1 cellular context compared by ENCODE assay signal in genomic region chr17:21042434-21043295, GRCh38.
A peak's percentile ranks its signal among the peaks of the same experiment; 100 is the strongest.
TF ChIP-seq lines count a peak whose summit lies in the region.

USP22 (minus strand) TSS chr17:21043011; CDS start chr17:21042835, 176 bp downstream.

TF ChIP-seq in K562, 482 proteins besides CTCF, POLR2A, EP300 and RAD21 (continued from another document and continues in another):
- TF ChIP-seq MGA (IDR thresholded peaks at IDR 0.05): no peak
- TF ChIP-seq, protein P1, sequence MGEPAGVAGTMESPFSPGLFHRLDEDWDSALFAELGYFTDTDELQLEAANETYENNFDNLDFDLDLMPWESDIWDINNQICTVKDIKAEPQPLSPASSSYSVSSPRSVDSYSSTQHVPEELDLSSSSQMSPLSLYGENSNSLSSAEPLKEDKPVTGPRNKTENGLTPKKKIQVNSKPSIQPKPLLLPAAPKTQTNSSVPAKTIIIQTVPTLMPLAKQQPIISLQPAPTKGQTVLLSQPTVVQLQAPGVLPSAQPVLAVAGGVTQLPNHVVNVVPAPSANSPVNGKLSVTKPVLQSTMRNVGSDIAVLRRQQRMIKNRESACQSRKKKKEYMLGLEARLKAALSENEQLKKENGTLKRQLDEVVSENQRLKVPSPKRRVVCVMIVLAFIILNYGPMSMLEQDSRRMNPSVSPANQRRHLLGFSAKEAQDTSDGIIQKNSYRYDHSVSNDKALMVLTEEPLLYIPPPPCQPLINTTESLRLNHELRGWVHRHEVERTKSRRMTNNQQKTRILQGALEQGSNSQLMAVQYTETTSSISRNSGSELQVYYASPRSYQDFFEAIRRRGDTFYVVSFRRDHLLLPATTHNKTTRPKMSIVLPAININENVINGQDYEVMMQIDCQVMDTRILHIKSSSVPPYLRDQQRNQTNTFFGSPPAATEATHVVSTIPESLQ (CRISPR knock-in tag; IDR thresholded peaks at IDR 0.05): no peak
- TF ChIP-seq ZNF589 (CRISPR knock-in tag; IDR thresholded peaks at IDR 0.05; ENCODE audit: low read depth): no peak
- TF ChIP-seq RFX7 (CRISPR knock-in tag; IDR thresholded peaks at IDR 0.05): no peak
- no peak; the same call in 1 of the 2 replicates for TF ChIP-seq HCFC1 (IDR thresholded peaks at IDR 0.05; ENCODE audit: low read depth, low read length)
- peak; percentile 96 for TF ChIP-seq CHD1 (IDR thresholded peaks at IDR 0.05; ENCODE audit: low read length)
- TF ChIP-seq SAFB2 (IDR thresholded peaks at IDR 0.05; ENCODE audit: borderline replicate concordance, low read depth, low read length, severe bottlenecking): no peak
- TF ChIP-seq SIN3A (IDR thresholded peaks at IDR 0.05; ENCODE audit: borderline replicate concordance in 2 of 2, control insufficient read depth in 1 of 2, low read depth in 2 of 2, low read length in 2 of 2): no peak; a peak in 2 of 4 replicates
- no peak for TF ChIP-seq HNRNPUL1 (IDR thresholded peaks at IDR 0.05; ENCODE audit: low read length)
- peak; percentile 56 for TF ChIP-seq SMAD4 (CRISPR knock-in tag; conservative IDR thresholded peaks at IDR 0.05)
- TF ChIP-seq KLF6 (CRISPR knock-in tag; IDR thresholded peaks at IDR 0.05; ENCODE audit: borderline replicate concordance): no peak
- TF ChIP-seq SAP30 (IDR thresholded peaks at IDR 0.05; ENCODE audit: borderline replicate concordance, insufficient read depth, low read depth, low read length, poor library complexity, severe bottlenecking): no peak
- TF ChIP-seq MAFK (IDR thresholded peaks at IDR 0.05; ENCODE audit: low read length): no peak
- no peak for TF ChIP-seq BCOR (IDR thresholded peaks at IDR 0.05)
- no peak for TF ChIP-seq IRF1 (CRISPR knock-in tag; IDR thresholded peaks at IDR 0.05; ENCODE audit: borderline replicate concordance)
- TF ChIP-seq SMARCC2 (IDR thresholded peaks at IDR 0.05; ENCODE audit: low read depth): no peak
- no peak for TF ChIP-seq CCAR2 (IDR thresholded peaks at IDR 0.05; ENCODE audit: low read depth, low read length)
- no peak for TF ChIP-seq ADNP (tag; IDR thresholded peaks at IDR 0.05)
- no peak for TF ChIP-seq ZBTB34 (CRISPR knock-in tag; IDR thresholded peaks at IDR 0.05)
- no peak for TF ChIP-seq TEAD4 (IDR thresholded peaks at IDR 0.05; ENCODE audit: low read length)
- TF ChIP-seq TEAD4 (CRISPR knock-in tag; IDR thresholded peaks at IDR 0.05; ENCODE audit: borderline replicate concordance): no peak
- no peak for TF ChIP-seq RBM22 (IDR thresholded peaks at IDR 0.05; ENCODE audit: low read depth, low read length, poor library complexity, severe bottlenecking)
- no peak for TF ChIP-seq SMARCB1 (IDR thresholded peaks at IDR 0.05; ENCODE audit: insufficient read length, low read depth)
- peak; percentile 80; the same call in 1 of the 2 replicates for TF ChIP-seq GATAD2B (IDR thresholded peaks at IDR 0.05; ENCODE audit: borderline replicate concordance)
- TF ChIP-seq, protein P2, sequence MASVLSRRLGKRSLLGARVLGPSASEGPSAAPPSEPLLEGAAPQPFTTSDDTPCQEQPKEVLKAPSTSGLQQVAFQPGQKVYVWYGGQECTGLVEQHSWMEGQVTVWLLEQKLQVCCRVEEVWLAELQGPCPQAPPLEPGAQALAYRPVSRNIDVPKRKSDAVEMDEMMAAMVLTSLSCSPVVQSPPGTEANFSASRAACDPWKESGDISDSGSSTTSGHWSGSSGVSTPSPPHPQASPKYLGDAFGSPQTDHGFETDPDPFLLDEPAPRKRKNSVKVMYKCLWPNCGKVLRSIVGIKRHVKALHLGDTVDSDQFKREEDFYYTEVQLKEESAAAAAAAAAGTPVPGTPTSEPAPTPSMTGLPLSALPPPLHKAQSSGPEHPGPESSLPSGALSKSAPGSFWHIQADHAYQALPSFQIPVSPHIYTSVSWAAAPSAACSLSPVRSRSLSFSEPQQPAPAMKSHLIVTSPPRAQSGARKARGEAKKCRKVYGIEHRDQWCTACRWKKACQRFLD (CRISPR knock-in tag; IDR thresholded peaks at IDR 0.05): no peak
- no peak for TF ChIP-seq CBFA2T2 (conservative IDR thresholded peaks at IDR 0.05)
- no peak for TF ChIP-seq ZNF318 (IDR thresholded peaks at IDR 0.05; ENCODE audit: borderline replicate concordance in 1 of 2, low read depth in 1 of 2)
